In genomic region chr2:170716851-170717598, GRCh38 we compare ENCODE assay signal across 1 cellular context.
TF ChIP-seq lines count a peak whose summit lies in the region.

No MANE protein-coding gene starts in this region.

TF ChIP-seq in HepG2, 621 proteins besides CTCF, POLR2A, EP300 and RAD21 (continued from another document and continues in another):
- peak; percentile 50; the same call in 1 of the 2 replicates for TF ChIP-seq RERE (CRISPR knock-in tag; IDR thresholded peaks at IDR 0.05; ENCODE audit: low read depth)
- TF ChIP-seq ZFP37 (CRISPR knock-in tag; IDR thresholded peaks at IDR 0.05; ENCODE audit: borderline replicate concordance) = peak; percentile 88; the same call in 1 of the 2 replicates
- TF ChIP-seq SOX13 (IDR thresholded peaks at IDR 0.05) = no peak
- TF ChIP-seq SOX13 (CRISPR knock-in tag; conservative IDR thresholded peaks at IDR 0.05 in 1 of 2, IDR thresholded peaks at IDR 0.05 in 1 of 2) = peak in 1 of 2 experiments; percentile 68; a peak in 2 of 4 replicates
- peak; percentile 87 for TF ChIP-seq ZNF749 (CRISPR knock-in tag; IDR thresholded peaks at IDR 0.05; ENCODE audit: borderline replicate concordance)
- peak; percentile 92 for TF ChIP-seq KDM2A (CRISPR knock-in tag; IDR thresholded peaks at IDR 0.05; ENCODE audit: borderline replicate concordance, low read depth)
- no peak for TF ChIP-seq NFYB (CRISPR knock-in tag; IDR thresholded peaks at IDR 0.05)
- no peak for TF ChIP-seq RARG (CRISPR knock-in tag; IDR thresholded peaks at IDR 0.05; ENCODE audit: low read depth)
- TF ChIP-seq, protein P1, sequence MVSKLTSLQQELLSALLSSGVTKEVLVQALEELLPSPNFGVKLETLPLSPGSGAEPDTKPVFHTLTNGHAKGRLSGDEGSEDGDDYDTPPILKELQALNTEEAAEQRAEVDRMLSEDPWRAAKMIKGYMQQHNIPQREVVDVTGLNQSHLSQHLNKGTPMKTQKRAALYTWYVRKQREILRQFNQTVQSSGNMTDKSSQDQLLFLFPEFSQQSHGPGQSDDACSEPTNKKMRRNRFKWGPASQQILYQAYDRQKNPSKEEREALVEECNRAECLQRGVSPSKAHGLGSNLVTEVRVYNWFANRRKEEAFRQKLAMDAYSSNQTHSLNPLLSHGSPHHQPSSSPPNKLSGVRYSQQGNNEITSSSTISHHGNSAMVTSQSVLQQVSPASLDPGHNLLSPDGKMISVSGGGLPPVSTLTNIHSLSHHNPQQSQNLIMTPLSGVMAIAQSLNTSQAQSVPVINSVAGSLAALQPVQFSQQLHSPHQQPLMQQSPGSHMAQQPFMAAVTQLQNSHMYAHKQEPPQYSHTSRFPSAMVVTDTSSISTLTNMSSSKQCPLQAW (CRISPR knock-in tag; IDR thresholded peaks at IDR 0.05) = no peak
- TF ChIP-seq FOXM1 (CRISPR knock-in tag; IDR thresholded peaks at IDR 0.05) = peak; percentile 48; the same call in 1 of the 2 replicates
- TF ChIP-seq ZNF557 (CRISPR knock-in tag; IDR thresholded peaks at IDR 0.05) = peak; percentile 62; the same call in 1 of the 2 replicates
- peak; percentile 85 for TF ChIP-seq ZNF343 (CRISPR knock-in tag; IDR thresholded peaks at IDR 0.05)
- no peak for TF ChIP-seq SIX1 (CRISPR knock-in tag; IDR thresholded peaks at IDR 0.05; ENCODE audit: borderline replicate concordance)
- TF ChIP-seq, protein P2, sequence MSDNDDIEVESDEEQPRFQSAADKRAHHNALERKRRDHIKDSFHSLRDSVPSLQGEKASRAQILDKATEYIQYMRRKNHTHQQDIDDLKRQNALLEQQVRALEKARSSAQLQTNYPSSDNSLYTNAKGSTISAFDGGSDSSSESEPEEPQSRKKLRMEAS (IDR thresholded peaks at IDR 0.05) = peak; percentile 94
- TF ChIP-seq GABPA (IDR thresholded peaks at IDR 0.05; ENCODE audit: low read depth, low read length) = no peak
- TF ChIP-seq GABPA (CRISPR knock-in tag; IDR thresholded peaks at IDR 0.05; ENCODE audit: low read depth) = no peak
- peak; percentile 86 for TF ChIP-seq ISL2 (CRISPR knock-in tag; IDR thresholded peaks at IDR 0.05)
- TF ChIP-seq BCLAF1 (IDR thresholded peaks at IDR 0.05) = no peak
- TF ChIP-seq HHEX (CRISPR knock-in tag; IDR thresholded peaks at IDR 0.05) = no peak
- TF ChIP-seq ZSCAN21 (CRISPR knock-in tag; IDR thresholded peaks at IDR 0.05; ENCODE audit: borderline replicate concordance) = peak; percentile 98
- no peak; the same call in 1 of the 2 replicates for TF ChIP-seq NAIF1 (CRISPR knock-in tag; IDR thresholded peaks at IDR 0.05; ENCODE audit: borderline replicate concordance)
- peak; percentile 95; the same call in 1 of the 2 replicates for TF ChIP-seq ZNF678 (CRISPR knock-in tag; IDR thresholded peaks at IDR 0.05)
- peak; percentile 95 for TF ChIP-seq ZFP36L1 (CRISPR knock-in tag; IDR thresholded peaks at IDR 0.05)
- peak; percentile 86 for TF ChIP-seq ZNF121 (CRISPR knock-in tag; IDR thresholded peaks at IDR 0.05)
- no peak for TF ChIP-seq THAP8 (CRISPR knock-in tag; IDR thresholded peaks at IDR 0.05; ENCODE audit: borderline replicate concordance)
- no peak for TF ChIP-seq TCF7L2 (IDR thresholded peaks at IDR 0.05; ENCODE audit: low read depth, low read length)
- no peak for TF ChIP-seq TBP (CRISPR knock-in tag; IDR thresholded peaks at IDR 0.05)
- no peak for TF ChIP-seq ATF7 (IDR thresholded peaks at IDR 0.05)
- TF ChIP-seq ATF7 (CRISPR knock-in tag; IDR thresholded peaks at IDR 0.05) = 0 out of 2 replicates have a peak, but pooled peaks have one; percentile 43
- peak; percentile 74 for TF ChIP-seq ZNF512 (CRISPR knock-in tag; IDR thresholded peaks at IDR 0.05)
- TF ChIP-seq ZNF710 (CRISPR knock-in tag; IDR thresholded peaks at IDR 0.05; ENCODE audit: borderline replicate concordance) = no peak
- TF ChIP-seq RBFOX2 (IDR thresholded peaks at IDR 0.05; ENCODE audit: low read depth, low read length) = peak; percentile 98
- TF ChIP-seq ZNF253 (CRISPR knock-in tag; IDR thresholded peaks at IDR 0.05; ENCODE audit: borderline replicate concordance) = peak; percentile 98
- TF ChIP-seq AGO2 (optimal IDR thresholded peaks at IDR 0.05; ENCODE audit: low read depth, low read length) = peak; percentile 100
- TF ChIP-seq ZSCAN20 (CRISPR knock-in tag; IDR thresholded peaks at IDR 0.05; ENCODE audit: borderline replicate concordance) = peak; percentile 9; the same call in 1 of the 2 replicates
- TF ChIP-seq ZNF839 (CRISPR knock-in tag; IDR thresholded peaks at IDR 0.05; ENCODE audit: borderline replicate concordance) = peak; percentile 98; the same call in 1 of the 2 replicates
- TF ChIP-seq GTF2F1 (IDR thresholded peaks at IDR 0.05; ENCODE audit: low read length) = no peak; the same call in 1 of the 2 replicates
- TF ChIP-seq DMTF1 (CRISPR knock-in tag; IDR thresholded peaks at IDR 0.05) = no peak
- TF ChIP-seq HOXD1 (CRISPR knock-in tag; IDR thresholded peaks at IDR 0.05) = peak; percentile 38; the same call in 1 of the 2 replicates
- no peak for TF ChIP-seq PAWR (CRISPR knock-in tag; IDR thresholded peaks at IDR 0.05; ENCODE audit: borderline replicate concordance)
- TF ChIP-seq THAP11 (CRISPR knock-in tag; IDR thresholded peaks at IDR 0.05) = peak; percentile 47
- TF ChIP-seq ZNF792 (CRISPR knock-in tag; IDR thresholded peaks at IDR 0.05) = peak; percentile 69
- TF ChIP-seq SMC3 (IDR thresholded peaks at IDR 0.05; ENCODE audit: low read length) = peak; percentile 44; the same call in 1 of the 2 replicates
- TF ChIP-seq, protein P3, sequence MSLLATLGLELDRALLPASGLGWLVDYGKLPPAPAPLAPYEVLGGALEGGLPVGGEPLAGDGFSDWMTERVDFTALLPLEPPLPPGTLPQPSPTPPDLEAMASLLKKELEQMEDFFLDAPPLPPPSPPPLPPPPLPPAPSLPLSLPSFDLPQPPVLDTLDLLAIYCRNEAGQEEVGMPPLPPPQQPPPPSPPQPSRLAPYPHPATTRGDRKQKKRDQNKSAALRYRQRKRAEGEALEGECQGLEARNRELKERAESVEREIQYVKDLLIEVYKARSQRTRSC (CRISPR knock-in tag; IDR thresholded peaks at IDR 0.05; ENCODE audit: low read depth) = no peak
- peak; percentile 82; the same call in 1 of the 3 replicates for TF ChIP-seq MXI1 (IDR thresholded peaks at IDR 0.05; ENCODE audit: borderline replicate concordance, low read depth, low read length)
